In genomic region chr16:84759906-84760305, GRCh38 we compare ENCODE assay signal across 20 cellular contexts. TPM values are rescaled to one million over a fixed set of nuclear protein-coding genes. Genes with fewer than 3 reads are reported as not detected.
DNase-seq lines count a peak whose midpoint lies in the region; ATAC-seq, FAIRE-seq and TF ChIP-seq lines count a peak whose summit lies in the region.
"Had no signal": no experiment of that assay in that cellular context is flagged by ENCODE, and none has a peak within 500 bp of the region (broad histone marks: within the 10 kb centered on the region; RNA-seq: fewer than 3 reads in every experiment).

No MANE protein-coding gene starts in this region.

- no peak for ATAC-seq in activated T-cell treated with anti-CD3 and anti-CD28 coated beads, Interleukin-2, amount 50 U/mL, for 72 hours (replicated peaks in 1 of 2)
- no peak for ATAC-seq in activated T-cell treated with anti-CD3 and anti-CD28 coated beads, Interleukin-2, amount 50 U/mL, for 4 hours
- ATAC-seq in GM12878 = no peak
- ATAC-seq: PC-3 had no signal

- 98% methylated on average over 3 of the region's 3 CpGs for WGBS in GM12878 (ENCODE audit: insufficient coverage, insufficient replicate concordance, low lambda C conversion rate, missing lambda C conversion rate)
- WGBS in sigmoid colon, 2 donors = 94 to 95% methylated on average over 3 of the region's 3 CpGs

- intact Hi-C loops in GM12878 (cut with micrococcal nuclease; ENCODE audit: unreplicated experiment) = loop anchor here (10.0 kb wide), 1 partner anchor 135 kb away; no protein-coding TSS in a partner anchor
- intact Hi-C loops in sigmoid colon (cut with DNase I) = no loop called here

- H3K4me1 Mint-ChIP-seq in activated T-cell treated with anti-CD3 and anti-CD28 coated beads, Interleukin-2, amount 50 U/mL, for 72 hours (ENCODE audit: low read depth) = peaks cover 63% of the 10 kb centered on the region
- peaks cover 69% of the 10 kb centered on the region for H3K4me1 Mint-ChIP-seq in activated T-cell treated with anti-CD3 and anti-CD28 coated beads, Interleukin-2, amount 50 U/mL, for 4 hours (ENCODE audit: low read depth)
- peaks cover 39 to 50% (median 49%) of the 10 kb centered on the region in 3 donors for H3K4me1 Mint-ChIP-seq in CD8-positive, alpha-beta memory T cell

- no peak overlapping the region for H3K4me3 Mint-ChIP-seq in activated T-cell treated with anti-CD3 and anti-CD28 coated beads, Interleukin-2, amount 50 U/mL, for 72 hours
- H3K4me3 Mint-ChIP-seq in activated T-cell treated with anti-CD3 and anti-CD28 coated beads, Interleukin-2, amount 50 U/mL, for 4 hours = no peak overlapping the region
- no peak overlapping the region for H3K4me3 Mint-ChIP-seq in CD8-positive, alpha-beta memory T cell

- in situ Hi-C loops in GM12878 (cut with MboI) = no loop called here

- no peaks in the 10 kb centered on the region for H3K27me3 Mint-ChIP-seq in activated T-cell treated with anti-CD3 and anti-CD28 coated beads, Interleukin-2, amount 50 U/mL, for 72 hours (ENCODE audit: low read depth)
- H3K27me3 Mint-ChIP-seq in activated T-cell treated with anti-CD3 and anti-CD28 coated beads, Interleukin-2, amount 50 U/mL, for 4 hours (ENCODE audit: low read depth) = no peaks in the 10 kb centered on the region
- H3K27me3 Mint-ChIP-seq in CD8-positive, alpha-beta memory T cell = no peaks in the 10 kb centered on the region

- RAD21 ChIA-PET in GM12878 (lab: Charles Lee; ENCODE audit: unreplicated experiment) = interaction anchor here (1.6 kb wide), 1 partner anchor 9 kb away, joined by 3 read pairs; no protein-coding TSS in a partner anchor

- FAIRE-seq in GM12878 (lab: Jason Lieb, UNC) = peak; percentile 47
- FAIRE-seq: D721Med, GM12892, GM18507, H54 had no signal

- CTCF ChIA-PET in CD8-positive, alpha-beta memory T cell (lab: Charles Lee) = interaction anchor here (1.3 kb wide), 1 partner anchor 13 kb away, joined by 3 read pairs; no protein-coding TSS in a partner anchor
- CTCF ChIA-PET in GM12878 (lab: Yijun Ruan, JAX) = interaction anchor here (1.2 to 11.6 kb wide), 5 partner anchors 9 to 211 kb away, joined by 3 to 170 read pairs (median 12); no protein-coding TSS in a partner anchor

- TF ChIP-seq RAD21 in GM12878 (IDR thresholded peaks at IDR 0.05; ENCODE audit: insufficient read depth, low read depth, low read length) = no peak

- TF ChIP-seq POLR2A in GM12878 (IDR thresholded peaks at IDR 0.05; ENCODE audit: low read depth, low read length) (no peak), sigmoid colon (IDR thresholded peaks at IDR 0.05) (no peak)

- peak overlapping the region; percentile 44 for H3K27ac Mint-ChIP-seq in activated T-cell treated with anti-CD3 and anti-CD28 coated beads, Interleukin-2, amount 50 U/mL, for 72 hours
- peak overlapping the region in 6 of 8 donors; percentile 8 to 88 (median 50) for H3K27ac Mint-ChIP-seq in CD8-positive, alpha-beta memory T cell

- H3K27ac ChIP-seq in CD8-positive, alpha-beta memory T cell (ENCODE audit: low read depth, low read length) = no peak overlapping the region
- H3K27ac ChIP-seq in GM12878 (ENCODE audit: control insufficient read depth, insufficient read depth) (no peak overlapping the region), sigmoid colon (peak overlapping the region in 1 of 4 donors; percentile 47)
- H3K27ac ChIP-seq: KMS-11 had no signal

- no peak for DNase-seq in activated T-cell treated with anti-CD3 and anti-CD28 coated beads, Interleukin-2, amount 50 U/mL, for 72 hours
- no peak for DNase-seq in activated T-cell treated with anti-CD3 and anti-CD28 coated beads, Interleukin-2, amount 50 U/mL, for 4 hours
- DNase-seq in CD8-positive, alpha-beta memory T cell = no peak
- DNase-seq in GM12878 (ENCODE audit: low read depth, low spot score) = no peak
- peak; percentile 2 for DNase-seq in sigmoid colon
- DNase-seq in SK-N-DZ (ENCODE audit: low spot score) = no peak
- no peak for DNase-seq in stimulated activated CD4-positive, alpha-beta T cell treated with anti-CD3 and anti-CD28 coated beads, Interleukin-15, amount 100 ng/mL, for 24 hours
- DNase-seq in activated CD4-positive, CD25-positive, alpha-beta regulatory T cell treated with anti-CD3 and anti-CD28 coated beads, Interleukin-2, amount 50 U/mL, for 72 hours = no peak
- DNase-seq: BE2C, NCI-H1417, NCI-H187 treated with DMSO at 0.1 percent for 48 hours, NCI-H526, PC-3, RPMI8226, SHP77 treated with DMSO at 0.1 percent for 48 hours had no signal

- no peak overlapping the region for H2AFZ ChIP-seq in GM12878 (ENCODE audit: control insufficient read depth, low read depth, low read length)

- TF ChIP-seq CTCF in GM12878 (IDR thresholded peaks at IDR 0.05 in 2 of 3, conservative IDR thresholded peaks at IDR 0.05 in 1 of 3; ENCODE audit: control insufficient read depth in 2 of 3, extremely low read depth in 1 of 3, insufficient read depth in 1 of 3, low read depth in 3 of 3, low read length in 3 of 3) (no peak), sigmoid colon (IDR thresholded peaks at IDR 0.05) (no peak)

- peaks cover 16 to 30% of the 10 kb centered on the region in 2 donors for H3K36me3 Mint-ChIP-seq in activated T-cell treated with anti-CD3 and anti-CD28 coated beads, Interleukin-2, amount 50 U/mL, for 72 hours (ENCODE audit: insufficient read depth in 2 of 2)
- H3K36me3 Mint-ChIP-seq in activated T-cell treated with anti-CD3 and anti-CD28 coated beads, Interleukin-2, amount 50 U/mL, for 4 hours (ENCODE audit: insufficient read depth) = peaks cover 52% of the 10 kb centered on the region
- peaks cover 0 to 71% (median 7%) of the 10 kb centered on the region in 3 donors for H3K36me3 Mint-ChIP-seq in CD8-positive, alpha-beta memory T cell

- peaks cover 38% of the 10 kb centered on the region for H3K4me1 ChIP-seq in CD8-positive, alpha-beta memory T cell (ENCODE audit: insufficient read depth, low read length)
- peaks cover 4% of the 10 kb centered on the region for H3K4me1 ChIP-seq in GM12878 (ENCODE audit: control insufficient read depth, insufficient read depth, low read length)
- peaks cover 0 to 39% (median 23%) of the 10 kb centered on the region in 4 donors for H3K4me1 ChIP-seq in sigmoid colon
- H3K4me1 ChIP-seq: BE2C had no signal

- TF ChIP-seq EP300 in GM12878 (IDR thresholded peaks at IDR 0.05; ENCODE audit: borderline replicate concordance in 1 of 2, control insufficient read depth in 1 of 2, low read depth in 2 of 2, low read length in 2 of 2) = no peak
- TF ChIP-seq EP300 in sigmoid colon (IDR thresholded peaks at IDR 0.05) = no peak

- SMC1A ChIA-PET in GM12878 (lab: Charles Lee; ENCODE audit: uncharacterized antibody, unreplicated experiment) = interaction anchor here (0.8 to 11.2 kb wide), 5 partner anchors 9 to 211 kb away, joined by 3 to 142 read pairs (median 4); no protein-coding TSS in a partner anchor

- H3K79me2 ChIP-seq in GM12878 (ENCODE audit: control insufficient read depth, insufficient read depth, low read length) = peaks cover 26% of the 10 kb centered on the region

- H3K4me2 ChIP-seq in GM12878 (ENCODE audit: control insufficient read depth, insufficient read depth) = no peak overlapping the region
- H3K4me2 ChIP-seq: KMS-11 had no signal

- no peak overlapping the region for H3K9ac ChIP-seq in GM12878 (ENCODE audit: control insufficient read depth, insufficient read depth, low read length)
- H3K9ac ChIP-seq: KMS-11 had no signal

- H4K20me1 ChIP-seq in GM12878 (ENCODE audit: control insufficient read depth, insufficient read depth) = peaks cover 8% of the 10 kb centered on the region

- BruUV-seq in GM12878 (replicated peaks; lab: Mats Ljungman, UMichigan) = no TSS peak

- no peaks in the 10 kb centered on the region for H3K9me3 ChIP-seq in CD8-positive, alpha-beta memory T cell (ENCODE audit: low read length)
- no peaks in the 10 kb centered on the region for H3K9me3 ChIP-seq in GM12878 (replicated peaks; ENCODE audit: control insufficient read depth, insufficient read depth, low read length)
- no peaks in the 10 kb centered on the region for H3K9me3 ChIP-seq in sigmoid colon
- H3K9me3 ChIP-seq: BE2C had no signal

- no peak overlapping the region for H3K4me3 ChIP-seq in CD8-positive, alpha-beta memory T cell (ENCODE audit: low read length)
- H3K4me3 ChIP-seq in GM12878 (no peak overlapping the region), sigmoid colon (no peak overlapping the region)

- H3K36me3 ChIP-seq in CD8-positive, alpha-beta memory T cell (ENCODE audit: insufficient read depth, low read length) = peaks cover 27% of the 10 kb centered on the region
- H3K36me3 ChIP-seq in GM12878 (ENCODE audit: control insufficient read depth in 2 of 2, insufficient read depth in 2 of 2, low read length in 1 of 2) = peaks cover 23 to 40% of the 10 kb centered on the region in 2 experiments
- H3K36me3 ChIP-seq in sigmoid colon = peaks cover 0 to 43% (median 17%) of the 10 kb centered on the region in 4 donors

- H3K9me3 Mint-ChIP-seq in activated T-cell treated with anti-CD3 and anti-CD28 coated beads, Interleukin-2, amount 50 U/mL, for 72 hours = no peaks in the 10 kb centered on the region
- no peaks in the 10 kb centered on the region for H3K9me3 Mint-ChIP-seq in activated T-cell treated with anti-CD3 and anti-CD28 coated beads, Interleukin-2, amount 50 U/mL, for 4 hours
- no peaks in the 10 kb centered on the region for H3K9me3 Mint-ChIP-seq in CD8-positive, alpha-beta memory T cell

- POLR2A ChIA-PET in CD8-positive, alpha-beta memory T cell (lab: Charles Lee) = interaction anchor here (0.6 kb wide), 1 partner anchor 269 kb away, joined by 6 read pairs; no protein-coding TSS in a partner anchor
- POLR2A ChIA-PET in GM12878 (lab: Charles Lee) = interaction anchor here (1.1 kb wide), 1 partner anchor 192 kb away, joined by 3 read pairs; no protein-coding TSS in a partner anchor

- H3K27me3 ChIP-seq in CD8-positive, alpha-beta memory T cell (ENCODE audit: insufficient read depth, low read length, poor library complexity, severe bottlenecking) = no peaks in the 10 kb centered on the region
- H3K27me3 ChIP-seq in GM12878 (replicated peaks in 1 of 2; ENCODE audit: control insufficient read depth in 2 of 2, insufficient read depth in 2 of 2, low read length in 1 of 2) (no peaks in the 10 kb centered on the region), sigmoid colon (no peaks in the 10 kb centered on the region)
- H3K27me3 ChIP-seq: BE2C had no signal

RNA-seq across cellular contexts. Expression of gene CRISPLD2, which starts 59.9 kb away (rescaled TPM):
- total RNA-seq in activated T-cell treated with anti-CD3 and anti-CD28 coated beads, Interleukin-2, amount 50 U/mL, for 72 hours = under 1 TPM; 0.38 to 0.51 TPM
- under 1 TPM; 0.11 to 0.57 (median 0.46) TPM for total RNA-seq in activated T-cell treated with anti-CD3 and anti-CD28 coated beads, Interleukin-2, amount 50 U/mL, for 4 hours
- under 1 TPM in 1 of 2 experiments, not detected in 1; 0.04 TPM for total RNA-seq in CD8-positive, alpha-beta memory T cell
- polyA plus RNA-seq in CD8-positive, alpha-beta memory T cell = 0.05 TPM
- total RNA-seq in GM12878 (2013; cell fraction: nucleolus; rRNA removed) = 0.22 and 0.33 TPM in 2 replicates
- total RNA-seq in GM12878 (2014; rRNA removed) (not detected in 2 replicates), GM12878 (2014; rRNA removed; fragmentation: Illumina TruSeq; extraction: Trizol) (0.04 TPM in 1 of 2 replicates, not detected in the other), GM12878 (2021) (0.08 and 0.21 TPM in 2 replicates), sigmoid colon (100 to 1,000 TPM; 140 to 545 (median 260) TPM)
- polyA plus RNA-seq in GM12878 (2011; ENCODE audit: low read depth) = not detected
- polyA plus RNA-seq in GM12878 (2011; rRNA removed) (0.09 and 0.30 TPM in 2 replicates), GM12878 (2014; fragmentation: Illumina TruSeq; extraction: Trizol) (0.03 TPM in 1 of 2 replicates, not detected in the other), GM12878 (2014; fragmentation: Nextera tagmentation; extraction: Ambion mirVana) (not detected), GM12878 (2014; rRNA removed) (0.05 and 0.20 TPM in 2 replicates), GM12878 (2016; fragmentation: Nextera tagmentation; extraction: Ambion mirVana) (not detected), sigmoid colon (10 to 100 TPM in 1 of 3 donors, 1 to 10 TPM in 2; 3.0 to 27.3 (median 6.0) TPM)
- polyA plus RNA-seq in GM12878 (2011; cell fraction: cytosol; rRNA removed) = 0.22 and 0.23 TPM in 2 replicates
- 0.12 and 0.39 TPM in 2 replicates for polyA plus RNA-seq in GM12878 (2011; cell fraction: nucleus; rRNA removed)
- 0.09 TPM in 1 of 2 replicates, not detected in the other for polyA plus RNA-seq in GM12878 (2012)
- polyA minus RNA-seq in GM12878 (2011; rRNA and poly(A)+ RNA removed) = 0.22 and 0.82 TPM in 2 replicates
- not detected in 2 replicates for polyA minus RNA-seq in GM12878 (2011; cell fraction: cytosol; rRNA and poly(A)+ RNA removed)
- 0.38 and 0.48 TPM in 2 replicates for polyA minus RNA-seq in GM12878 (2011; cell fraction: nucleus; rRNA and poly(A)+ RNA removed)
- polyA plus RNA-seq in SK-N-DZ (2014; cell fraction: cytosol; rRNA removed) = 0.12 TPM in 1 of 2 replicates, not detected in the other
- polyA plus RNA-seq in SK-N-DZ (2014; cell fraction: nucleus; rRNA removed) = not detected in 2 replicates

Comparison
In these comparisons a context has a peak if more than half of its experiments do, and no peak if none do; other contexts are left out.
1. RNA of gene CRISPLD2, which starts 59.9 kb away (total RNA-seq): 140 to 545 TPM in sigmoid colon; 0.38 to 0.51 TPM in activated T-cell treated with anti-CD3 and anti-CD28 coated beads, Interleukin-2, amount 50 U/mL, for 72 hours, 0.11 to 0.57 TPM in activated T-cell treated with anti-CD3 and anti-CD28 coated beads, Interleukin-2, amount 50 U/mL, for 4 hours, 0.04 to 0.33 TPM in GM12878 and 0.04 TPM in CD8-positive, alpha-beta memory T cell; every median in the first group is over 10 times any median in the second.